23 cellular contexts compared by ENCODE assay signal in the genomic region with DNA sequence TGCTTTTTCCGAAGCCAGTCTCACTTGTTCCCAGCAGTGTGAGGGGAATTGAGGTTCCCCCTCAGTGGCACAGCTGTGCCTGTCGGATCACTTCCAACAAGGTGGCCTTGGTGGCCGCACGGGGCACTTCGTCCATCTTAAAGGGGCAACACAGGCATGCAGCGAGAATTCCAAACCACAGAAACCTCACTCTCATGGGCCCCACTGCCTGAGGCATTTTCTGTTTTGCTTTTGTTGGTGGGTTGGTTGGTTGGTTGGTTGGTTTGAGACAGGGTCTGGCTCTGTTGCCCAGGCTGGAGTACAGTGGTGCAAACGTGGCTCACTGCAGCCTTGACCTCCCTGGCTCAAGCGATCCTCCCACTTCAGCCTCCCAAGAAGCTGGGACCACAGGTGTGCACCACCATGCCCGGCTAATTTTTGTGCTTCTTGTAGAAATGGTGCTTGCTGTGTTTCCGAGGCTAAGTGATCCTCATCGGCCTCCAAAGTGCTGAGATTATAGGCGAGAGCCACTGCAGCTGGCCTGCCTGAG.
"Had no signal": no experiment of that assay in that cellular context is flagged by ENCODE, and none has a peak within 500 bp of the region (broad histone marks: within the 10 kb centered on the region; RNA-seq: fewer than 3 reads in every experiment).

No MANE protein-coding gene starts in this region.

- H3K27me3 ChIP-seq: colonic mucosa, gastroesophageal sphincter, left lung, neural progenitor cell, suprapubic skin, transverse colon had no signal

- H3K4me3 Mint-ChIP-seq: activated B cell treated with CpG ODN at 0.5 μM for 24 hours; activated CD4-positive, alpha-beta T cell treated with anti-CD3 and anti-CD28 coated beads for 36 hours; activated naive CD8-positive, alpha-beta T cell treated with anti-CD3 and anti-CD28 coated beads for 36 hours; endodermal cell; naive thymus-derived CD4-positive, alpha-beta T cell; neural progenitor cell; stimulated activated naive CD8-positive, alpha-beta T cell treated with anti-CD3 and anti-CD28 coated beads, Interleukin-15, Interleukin-2, amounts not matched to agents 100 ng/mL and 50 ng/mL, for 24 hours; T-helper 1 cell treated with Interleukin-12 subunit alpha and Interleukin-12 subunit beta and Interleukin-4 antibody, amounts not matched to agents 30 μg/mL and 1 μg/mL, for 36 hours had no signal

- H3K9me3 ChIP-seq: colonic mucosa, gastroesophageal sphincter, left lung, suprapubic skin, transverse colon, uterus had no signal

- DNase-seq: activated B cell treated with CpG ODN at 0.5 μM for 24 hours; activated CD4-positive, alpha-beta T cell treated with anti-CD3 and anti-CD28 coated beads for 36 hours; activated CD4-positive, alpha-beta T cell treated with anti-CD3 and anti-CD28 coated beads, Interleukin-2, amount 50 U/mL, for 4 hours; activated CD8-positive, alpha-beta memory T cell treated with anti-CD3 and anti-CD28 coated beads, Interleukin-2, amount 50 U/mL, for 48 hours; activated naive CD4-positive, alpha-beta T cell treated with Interleukin-2 at 50 U/mL for 16 hours; activated naive CD8-positive, alpha-beta T cell treated with anti-CD3 and anti-CD28 coated beads for 36 hours; activated T-cell treated with anti-CD3 and anti-CD28 coated beads, Interleukin-2, amount 50 U/mL, for 48 hours; colonic mucosa; endodermal cell; kidney; naive thymus-derived CD4-positive, alpha-beta T cell; stimulated activated CD4-positive, alpha-beta T cell treated with anti-CD3 and anti-CD28 coated beads, Interleukin-4, amount 100 ng/mL, for 4 hours; T1000; transverse colon; uterus had no signal

- H3K36me3 ChIP-seq: colonic mucosa, neural progenitor cell, transverse colon, uterus had no signal

- H3K27ac ChIP-seq: colonic mucosa, epithelial cell of prostate, gastroesophageal sphincter, left lung, neural progenitor cell, suprapubic skin, transverse colon, uterus had no signal

- H3K4me3 ChIP-seq: colonic mucosa, gastroesophageal sphincter, left lung, lung, neural progenitor cell, suprapubic skin, transverse colon, uterus had no signal

- H2AFZ ChIP-seq: neural progenitor cell had no signal

- ATAC-seq: activated CD4-positive, alpha-beta T cell treated with anti-CD3 and anti-CD28 coated beads for 36 hours; gastroesophageal sphincter; left lung; naive thymus-derived CD4-positive, alpha-beta T cell had no signal

- H3K9me3 Mint-ChIP-seq: activated B cell treated with CpG ODN at 0.5 μM for 24 hours; stimulated activated naive CD8-positive, alpha-beta T cell treated with anti-CD3 and anti-CD28 coated beads, Interleukin-15, Interleukin-2, amounts not matched to agents 100 ng/mL and 50 ng/mL, for 24 hours; T-helper 1 cell treated with Interleukin-12 subunit alpha and Interleukin-12 subunit beta and Interleukin-4 antibody, amounts not matched to agents 30 μg/mL and 1 μg/mL, for 36 hours had no signal

- H3K27ac Mint-ChIP-seq: activated B cell treated with CpG ODN at 0.5 μM for 24 hours; activated CD4-positive, alpha-beta T cell treated with anti-CD3 and anti-CD28 coated beads for 36 hours; activated naive CD8-positive, alpha-beta T cell treated with anti-CD3 and anti-CD28 coated beads for 36 hours; endodermal cell; stimulated activated naive CD8-positive, alpha-beta T cell treated with anti-CD3 and anti-CD28 coated beads, Interleukin-15, Interleukin-2, amounts not matched to agents 100 ng/mL and 50 ng/mL, for 24 hours; T-helper 1 cell treated with Interleukin-12 subunit alpha and Interleukin-12 subunit beta and Interleukin-4 antibody, amounts not matched to agents 30 μg/mL and 1 μg/mL, for 36 hours had no signal
